14 cellular contexts compared by ENCODE assay signal in genomic region chr11:69253028-69253427, GRCh38. TPM values are rescaled to one million over a fixed set of nuclear protein-coding genes. Genes with fewer than 3 reads are reported as not detected.
DNase-seq lines count a peak whose midpoint lies in the region; ATAC-seq and TF ChIP-seq lines count a peak whose summit lies in the region.
"Had no signal": no experiment of that assay in that cellular context is flagged by ENCODE, and none has a peak within 500 bp of the region (broad histone marks: within the 10 kb centered on the region; RNA-seq: fewer than 3 reads in every experiment).

No MANE protein-coding gene starts in this region.

- no peak overlapping the region for H3K27ac ChIP-seq in GM23248
- H3K27ac ChIP-seq in RWPE1: peak overlapping the region; percentile 82
- H3K27ac ChIP-seq in epithelial cell of prostate: peak overlapping the region; percentile 73
- peak overlapping the region; percentile 52 to 72 for H3K27ac ChIP-seq in prostate gland
- H3K27ac ChIP-seq: colonic mucosa, testis had no signal

- H3K9ac ChIP-seq in GM23248: no peak overlapping the region

- H3K4me3 ChIP-seq in GM23248: no peak overlapping the region
- no peak overlapping the region for H3K4me3 ChIP-seq in prostate gland
- H3K4me3 ChIP-seq: colonic mucosa, testis had no signal

- H3K4me2 ChIP-seq in GM23248 (ENCODE audit: unreplicated experiment): no peak overlapping the region

- intact Hi-C loops in prostate gland (cut with DNase I): no loop called here

- CTCF ChIA-PET in RWPE1 (lab: Yijun Ruan, JAX): interaction anchor here (1.0 kb wide), 1 partner anchor 13 kb away, joined by 3 read pairs; no protein-coding TSS in a partner anchor

- H4K20me1 ChIP-seq in GM23248 (ENCODE audit: insufficient read depth): no peaks in the 10 kb centered on the region

- TF ChIP-seq POLR2A in prostate gland (IDR thresholded peaks at IDR 0.05): no peak

- in situ Hi-C loops in GM23248 (cut with MboI): no loop called here

- ATAC-seq in HG02852 (IDR thresholded peaks at IDR 0.05; ENCODE audit: unreplicated experiment) (no peak), GM19452 (IDR thresholded peaks at IDR 0.05; ENCODE audit: unreplicated experiment) (no peak)
- ATAC-seq: natural killer cell had no signal

- TF ChIP-seq CTCF in RWPE1 (conservative IDR thresholded peaks at IDR 0.05; ENCODE audit: low read depth) (no peak), prostate gland (IDR thresholded peaks at IDR 0.05) (no peak)

- H3K27me3 ChIP-seq in GM23248 (replicated peaks; ENCODE audit: insufficient read depth): peaks cover 25% of the 10 kb centered on the region
- H3K27me3 ChIP-seq in prostate gland (replicated peaks; ENCODE audit: insufficient read depth): peaks cover 2% of the 10 kb centered on the region
- H3K27me3 ChIP-seq: colonic mucosa, testis had no signal

- no peaks in the 10 kb centered on the region for H3K9me3 ChIP-seq in GM23248 (ENCODE audit: low read depth)
- no peaks in the 10 kb centered on the region for H3K9me3 ChIP-seq in prostate gland
- H3K9me3 ChIP-seq: colonic mucosa, testis had no signal

- H3K9me2 ChIP-seq in GM23248 (ENCODE audit: insufficient read depth): no peaks in the 10 kb centered on the region

- POLR2A ChIA-PET in RWPE1 (lab: Yijun Ruan, JAX; ENCODE audit: low non-redundant PET): no interaction called here

- H3K36me3 ChIP-seq in GM23248 (ENCODE audit: low read depth) (no peaks in the 10 kb centered on the region), prostate gland (no peaks in the 10 kb centered on the region)
- H3K36me3 ChIP-seq: colonic mucosa had no signal

- peak; percentile 72 for DNase-seq in GM23248
- peak; percentile 42 for DNase-seq in RWPE1 (ENCODE audit: low spot score)
- peak; percentile 73 for DNase-seq in epithelial cell of prostate (ENCODE audit: low read depth, low spot score)
- no peak for DNase-seq in prostate gland (ENCODE audit: low spot score)
- no peak for DNase-seq in cortex of kidney (lab: John Stamatoyannopoulos, UW)
- no peak for DNase-seq in HK-2 (ENCODE audit: unreplicated experiment)
- DNase-seq: activated naive CD4-positive, alpha-beta T cell treated with anti-CD3 and anti-CD28 coated beads, Interleukin-2, amount 50 U/mL, for 16 hours; colonic mucosa; natural killer cell; NCI-H524 treated with DMSO at 0.1 percent for 48 hours; Right ventricle myocardium superior; testis had no signal

- no peaks in the 10 kb centered on the region for H3K79me2 ChIP-seq in GM23248 (ENCODE audit: insufficient read depth)

- H2AFZ ChIP-seq in GM23248: no peak overlapping the region

- no peaks in the 10 kb centered on the region for H3F3A ChIP-seq in GM23248 (ENCODE audit: insufficient read depth)

- H3K4me1 ChIP-seq in GM23248 (ENCODE audit: insufficient read depth) (no peaks in the 10 kb centered on the region), prostate gland (replicated peaks) (no peaks in the 10 kb centered on the region)
- H3K4me1 ChIP-seq: colonic mucosa, testis had no signal

RNA-seq across cellular contexts. Expression of gene MYEOV, which starts 40.9 kb away (rescaled TPM):
- 0.63 and 0.86 TPM in 2 replicates for total RNA-seq in GM23248 (2014; rRNA removed; shearing (Covaris generic))
- 7.2 and 8.7 TPM in 2 replicates for polyA plus RNA-seq in GM23248 (2016; fragmentation: Nextera tagmentation; extraction: Ambion mirVana)
- 1 to 10 TPM in 1 of 2 donors, not detected in 1; 1.1 TPM for total RNA-seq in prostate gland
- total RNA-seq: Right ventricle myocardium superior had no signal

Comparison
In these comparisons a context has a peak if more than half of its experiments do, and no peak if none do; other contexts are left out.
1. DNase-seq: peak in GM23248 (single experiment), RWPE1 (single experiment) and epithelial cell of prostate (single experiment); none in prostate gland (single experiment), cortex of kidney (single experiment) and HK-2 (single experiment).